Comparison of ENCODE assay signal across 8 cellular contexts in the genomic region with DNA sequence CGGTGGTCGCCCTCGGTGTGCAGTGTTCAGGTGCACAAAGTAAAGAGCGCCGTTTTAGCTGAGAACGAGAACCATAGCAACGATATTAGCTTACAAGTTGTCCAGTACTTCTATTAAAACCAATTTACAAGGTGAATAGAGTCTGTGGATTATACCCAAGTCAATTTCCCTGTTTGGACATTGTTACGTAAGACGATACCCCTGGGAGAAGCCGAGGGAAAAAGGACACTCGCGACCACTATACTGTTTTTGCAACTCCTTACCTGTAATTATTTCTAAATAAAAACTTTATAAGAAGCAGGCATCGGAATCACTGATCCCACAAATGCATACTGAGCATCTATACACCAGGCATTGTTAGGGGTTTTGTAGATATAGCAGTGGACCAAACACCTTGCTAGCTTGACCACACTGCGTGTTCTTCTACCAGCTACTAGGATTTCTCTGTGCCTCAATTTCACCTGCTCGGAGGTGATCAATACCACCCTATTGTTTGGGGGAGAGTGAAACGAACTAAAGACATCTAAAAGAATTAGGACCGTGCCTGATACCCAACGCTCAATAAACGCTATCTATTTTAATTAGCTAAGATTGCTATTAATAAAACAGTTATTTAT. TPM values are rescaled to one million over a fixed set of nuclear protein-coding genes. Genes with fewer than 3 reads are reported as not detected.
DNase-seq lines count a peak whose midpoint lies in the region; ATAC-seq, FAIRE-seq and TF ChIP-seq lines count a peak whose summit lies in the region.

No MANE protein-coding gene starts in this region.

- H3K36me3 ChIP-seq in heart right ventricle: peaks cover 18 to 37% (median 34%) of the 10 kb centered on the region in 9 donors
- H3K36me3 ChIP-seq in GM12878 (ENCODE audit: control insufficient read depth in 2 of 2, insufficient read depth in 2 of 2, low read length in 1 of 2): peaks cover 31 to 34% of the 10 kb centered on the region in 2 experiments
- H3K36me3 ChIP-seq in mesendoderm (ENCODE audit: control insufficient read depth, insufficient read depth, low read length): peaks cover 31% of the 10 kb centered on the region
- peaks cover 3 to 37% of the 10 kb centered on the region in 2 donors for H3K36me3 ChIP-seq in vagina

- SMC1A ChIA-PET in GM12878 (lab: Charles Lee; ENCODE audit: uncharacterized antibody, unreplicated experiment): interaction anchor here (0.7 to 1.8 kb wide), 17 partner anchors 11 to 247 kb away, joined by 3 to 9 read pairs (median 5); a partner anchor contains a TSS

- H4K20me1 ChIP-seq in GM12878 (ENCODE audit: control insufficient read depth, insufficient read depth): peaks cover 30% of the 10 kb centered on the region

- no peak overlapping the region for H2BK15ac ChIP-seq in mesendoderm (replicated peaks; ENCODE audit: low read depth)

- H3K9ac ChIP-seq in GM12878 (ENCODE audit: control insufficient read depth, insufficient read depth, low read length) (peak overlapping the region; percentile 60; the same call in 1 of the 2 replicates), mesendoderm (ENCODE audit: low read length) (peak overlapping the region; percentile 57)

- no peaks in the 10 kb centered on the region for H3K27me3 ChIP-seq in heart right ventricle
- H3K27me3 ChIP-seq in GM12878 (replicated peaks in 1 of 2; ENCODE audit: control insufficient read depth in 2 of 2, insufficient read depth in 2 of 2, low read length in 1 of 2): no peaks in the 10 kb centered on the region
- no peaks in the 10 kb centered on the region for H3K27me3 ChIP-seq in mesendoderm (ENCODE audit: insufficient read depth, low read length, poor library complexity)
- no peaks in the 10 kb centered on the region for H3K27me3 ChIP-seq in vagina

- H3K4me3 ChIP-seq in heart right ventricle (peak overlapping the region; percentile 85 to 100 (median 94)), GM12878 (peak overlapping the region; percentile 97), mesendoderm (ENCODE audit: low read length) (no peak overlapping the region), vagina (peak overlapping the region; percentile 79 to 100)

- no peak overlapping the region for H3K23ac ChIP-seq in mesendoderm (ENCODE audit: low read length)

- POLR2A ChIA-PET in GM12878 (lab: Charles Lee): interaction anchor here (0.5 to 1.8 kb wide), 16 partner anchors 10 to 1747 kb away, joined by 3 to 12 read pairs (median 4); a partner anchor contains a TSS

- H3K18ac ChIP-seq in mesendoderm (ENCODE audit: low read length): no peak overlapping the region

- ATAC-seq in heart right ventricle (peak in 1 of 8 donors; percentile 1), left ventricle myocardium superior (no peak), GM12878 (no peak)

- no peak overlapping the region for H4K8ac ChIP-seq in mesendoderm (ENCODE audit: low read depth, low read length)

- TF ChIP-seq EP300 in GM12878 (IDR thresholded peaks at IDR 0.05; ENCODE audit: borderline replicate concordance in 1 of 2, control insufficient read depth in 1 of 2, low read depth in 2 of 2, low read length in 2 of 2): no peak

- peak overlapping the region; percentile 99 for H3K4me2 ChIP-seq in GM12878 (ENCODE audit: control insufficient read depth, insufficient read depth)
- H3K4me2 ChIP-seq in mesendoderm (ENCODE audit: low read length): peak overlapping the region; percentile 64

- 3% methylated on average over 19 of the region's 19 CpGs for WGBS in heart right ventricle, 2 donors
- 3% methylated on average over 19 of the region's 19 CpGs for WGBS in GM12878 (ENCODE audit: insufficient coverage, insufficient replicate concordance, low lambda C conversion rate, missing lambda C conversion rate)
- no CpG with 5 or more reads among the region's 19 CpGs for whole genome bisulfite sequencing in mesendoderm (ENCODE audit: extremely low coverage, insufficient coverage, low lambda C conversion rate)

- no peak overlapping the region for H2AK5ac ChIP-seq in mesendoderm (ENCODE audit: low read length)

- H3K27ac ChIP-seq in heart right ventricle (peak overlapping the region in 9 of 10 donors; percentile 89 to 100 (median 96)), GM12878 (ENCODE audit: control insufficient read depth, insufficient read depth) (peak overlapping the region; percentile 64), mesendoderm (ENCODE audit: low read depth, low read length) (no peak overlapping the region), vagina (peak overlapping the region; percentile 92)

- H3K9me3 ChIP-seq in heart right ventricle (no peaks in the 10 kb centered on the region), GM12878 (replicated peaks; ENCODE audit: control insufficient read depth, insufficient read depth, low read length) (no peaks in the 10 kb centered on the region), vagina (no peaks in the 10 kb centered on the region)

- peak overlapping the region; percentile 60 for H3K56ac ChIP-seq in mesendoderm (ENCODE audit: low read length)

- TF ChIP-seq CTCF in heart right ventricle (IDR thresholded peaks at IDR 0.05): no peak
- no peak for TF ChIP-seq CTCF in GM12878 (IDR thresholded peaks at IDR 0.05 in 2 of 3, conservative IDR thresholded peaks at IDR 0.05 in 1 of 3; ENCODE audit: control insufficient read depth in 2 of 3, extremely low read depth in 1 of 3, insufficient read depth in 1 of 3, low read depth in 3 of 3, low read length in 3 of 3)
- no peak for TF ChIP-seq CTCF in vagina (IDR thresholded peaks at IDR 0.05)

- no peak for FAIRE-seq in GM12878 (lab: Jason Lieb, UNC)

- DNase-seq in heart right ventricle (no peak), left ventricle myocardium superior (no peak), GM12878 (ENCODE audit: low read depth, low spot score) (no peak), mesendoderm (no peak), vagina (ENCODE audit: extremely low spot score in 2 of 2) (no peak), pons (ENCODE audit: low spot score) (no peak), posterior cingulate gyrus (no peak), kidney glomerular epithelial cell (lab: John Stamatoyannopoulos, UW) (no peak)

- intact Hi-C loops in heart right ventricle (cut with DNase I) (loop anchor here (1.0 to 10.0 kb wide), 14 partner anchors 15 to 223 kb away; a partner anchor contains a TSS), left ventricle myocardium superior (cut with micrococcal nuclease) (no loop called here), GM12878 (cut with micrococcal nuclease; ENCODE audit: unreplicated experiment) (loop anchor here (1.0 to 5.0 kb wide), 7 partner anchors 82 to 417 kb away; a partner anchor contains a TSS), vagina (cut with DNase I) (loop anchor here (5.0 to 10.0 kb wide), 2 partner anchors 82 to 219 kb away; a partner anchor contains a TSS), posterior cingulate gyrus (cut with DNase I) (loop anchor here (1.0 to 2.0 kb wide), 4 partner anchors 15 to 219 kb away; a partner anchor contains a TSS)

- H3K4me1 ChIP-seq in heart right ventricle: peaks cover 6 to 62% (median 45%) of the 10 kb centered on the region in 9 donors
- peaks cover 21% of the 10 kb centered on the region for H3K4me1 ChIP-seq in GM12878 (ENCODE audit: control insufficient read depth, insufficient read depth, low read length)
- peaks cover 5% of the 10 kb centered on the region for H3K4me1 ChIP-seq in mesendoderm (ENCODE audit: control insufficient read depth, low read depth, low read length)
- H3K4me1 ChIP-seq in vagina: peaks cover 49% of the 10 kb centered on the region

- H3K79me2 ChIP-seq in GM12878 (ENCODE audit: control insufficient read depth, insufficient read depth, low read length) (peaks cover 47% of the 10 kb centered on the region), mesendoderm (ENCODE audit: control insufficient read depth, insufficient read depth, low read length) (peaks cover 45% of the 10 kb centered on the region)

- no peak overlapping the region for H2BK5ac ChIP-seq in mesendoderm (ENCODE audit: low read length)

- peak overlapping the region; percentile 76 for H2AFZ ChIP-seq in GM12878 (ENCODE audit: control insufficient read depth, low read depth, low read length)

- no peak overlapping the region for H2BK120ac ChIP-seq in mesendoderm (ENCODE audit: low read depth, low read length)

- H3K4ac ChIP-seq in mesendoderm (ENCODE audit: low read depth, low read length): no peak overlapping the region

- in situ Hi-C loops in GM12878 (cut with MboI): loop anchor here (5.0 kb wide), 1 partner anchor 197 kb away; a partner anchor contains a TSS

- CTCF ChIA-PET in GM12878 (lab: Yijun Ruan, JAX): interaction anchor here (0.6 to 2.1 kb wide), 24 partner anchors 15 to 501 kb away, joined by 3 to 38 read pairs (median 5); a partner anchor contains a TSS

- BruUV-seq in GM12878 (replicated peaks; lab: Mats Ljungman, UMichigan): no TSS peak

- no peak for TF ChIP-seq RAD21 in GM12878 (IDR thresholded peaks at IDR 0.05; ENCODE audit: insufficient read depth, low read depth, low read length)

- TF ChIP-seq POLR2A in GM12878 (IDR thresholded peaks at IDR 0.05; ENCODE audit: low read depth, low read length) (no peak), vagina (IDR thresholded peaks at IDR 0.05) (no peak)

- H3K79me1 ChIP-seq in mesendoderm (ENCODE audit: low read length): peaks cover 16% of the 10 kb centered on the region

- RAD21 ChIA-PET in GM12878 (lab: Charles Lee; ENCODE audit: unreplicated experiment): interaction anchor here (0.8 to 1.6 kb wide), 12 partner anchors 9 to 416 kb away, joined by 3 to 13 read pairs (median 4); a partner anchor contains a TSS

- H4K5ac ChIP-seq in mesendoderm (ENCODE audit: low read length): no peak overlapping the region

RNA-seq across cellular contexts. Expression of a gene that starts 0.5 kb away (rescaled TPM):
- 1,000 to 10,000 TPM; 1,845 to 2,887 (median 2,645) TPM for total RNA-seq in heart right ventricle
- polyA plus RNA-seq in heart right ventricle: 1,000 to 10,000 TPM in 1 of 2 donors, 100 to 1,000 TPM in 1; 704 to 1,279 TPM
- total RNA-seq in left ventricle myocardium superior: 2,417 TPM
- 428 and 477 TPM in 2 replicates for total RNA-seq in GM12878 (2013; cell fraction: nucleolus; rRNA removed)
- 2,013 and 2,296 TPM in 2 replicates for total RNA-seq in GM12878 (2014; rRNA removed)
- 1,954 and 2,053 TPM in 2 replicates for total RNA-seq in GM12878 (2014; rRNA removed; fragmentation: Illumina TruSeq; extraction: Trizol)
- total RNA-seq in GM12878 (2021): 3,487 and 3,491 TPM in 2 replicates
- polyA plus RNA-seq in GM12878 (2011; ENCODE audit: low read depth): 2,021 TPM
- 1,026 and 1,259 TPM in 2 replicates for polyA plus RNA-seq in GM12878 (2011; rRNA removed)
- polyA plus RNA-seq in GM12878 (2011; cell fraction: cytosol; rRNA removed): 1,261 and 1,791 TPM in 2 replicates
- polyA plus RNA-seq in GM12878 (2011; cell fraction: nucleus; rRNA removed): 851 and 1,120 TPM in 2 replicates
- 2,531 and 6,101 TPM in 2 replicates for polyA plus RNA-seq in GM12878 (2012)
- 1,630 and 2,440 TPM in 2 replicates for polyA plus RNA-seq in GM12878 (2014; fragmentation: Illumina TruSeq; extraction: Trizol)
- polyA plus RNA-seq in GM12878 (2014; fragmentation: Nextera tagmentation; extraction: Ambion mirVana): 100 to 1,000 TPM; 513 to 937 TPM
- 1,584 and 1,859 TPM in 2 replicates for polyA plus RNA-seq in GM12878 (2014; rRNA removed)
- polyA plus RNA-seq in GM12878 (2016; fragmentation: Nextera tagmentation; extraction: Ambion mirVana): 100 to 1,000 TPM; 280 to 285 TPM
- 1,004 and 2,355 TPM in 2 replicates for polyA minus RNA-seq in GM12878 (2011; rRNA and poly(A)+ RNA removed)
- 1,141 and 1,143 TPM in 2 replicates for polyA minus RNA-seq in GM12878 (2011; cell fraction: cytosol; rRNA and poly(A)+ RNA removed)
- 341 and 536 TPM in 2 replicates for polyA minus RNA-seq in GM12878 (2011; cell fraction: nucleus; rRNA and poly(A)+ RNA removed)
- 1,945 TPM for polyA plus RNA-seq in mesendoderm (2013, experiment 1 of 2)
- 1,914 TPM for polyA plus RNA-seq in mesendoderm (2013, experiment 2 of 2)
- 1,702 TPM for total RNA-seq in vagina

RNA-seq across cellular contexts. Expression of a gene that starts 14.9 kb away (rescaled TPM):
- total RNA-seq in heart right ventricle: 100 to 1,000 TPM in 5 of 10 donors, 10 to 100 TPM in 5; 72.5 to 222 (median 99.5) TPM
- 100 to 1,000 TPM; 140 to 214 TPM for polyA plus RNA-seq in heart right ventricle
- 68.5 TPM for total RNA-seq in left ventricle myocardium superior
- total RNA-seq in GM12878 (2013; cell fraction: nucleolus; rRNA removed): 40.0 and 41.8 TPM in 2 replicates
- total RNA-seq in GM12878 (2014; rRNA removed): 35.5 and 39.3 TPM in 2 replicates
- 12.7 and 16.5 TPM in 2 replicates for total RNA-seq in GM12878 (2014; rRNA removed; fragmentation: Illumina TruSeq; extraction: Trizol)
- total RNA-seq in GM12878 (2021): 42.1 and 46.4 TPM in 2 replicates
- 14.4 TPM for polyA plus RNA-seq in GM12878 (2011; ENCODE audit: low read depth)
- polyA plus RNA-seq in GM12878 (2011; rRNA removed): 8.3 and 22.5 TPM in 2 replicates
- 34.2 and 37.4 TPM in 2 replicates for polyA plus RNA-seq in GM12878 (2011; cell fraction: cytosol; rRNA removed)
- 39.1 and 56.5 TPM in 2 replicates for polyA plus RNA-seq in GM12878 (2011; cell fraction: nucleus; rRNA removed)
- 42.0 and 57.7 TPM in 2 replicates for polyA plus RNA-seq in GM12878 (2012)
- polyA plus RNA-seq in GM12878 (2014; fragmentation: Illumina TruSeq; extraction: Trizol): 3.8 and 17.8 TPM in 2 replicates
- under 1 TPM; 0.13 to 0.53 TPM for polyA plus RNA-seq in GM12878 (2014; fragmentation: Nextera tagmentation; extraction: Ambion mirVana)
- 45.5 and 50.6 TPM in 2 replicates for polyA plus RNA-seq in GM12878 (2014; rRNA removed)
- 10 to 100 TPM; 27.2 to 35.2 TPM for polyA plus RNA-seq in GM12878 (2016; fragmentation: Nextera tagmentation; extraction: Ambion mirVana)
- 19.1 and 19.3 TPM in 2 replicates for polyA minus RNA-seq in GM12878 (2011; rRNA and poly(A)+ RNA removed)
- 11.6 and 16.3 TPM in 2 replicates for polyA minus RNA-seq in GM12878 (2011; cell fraction: cytosol; rRNA and poly(A)+ RNA removed)
- polyA minus RNA-seq in GM12878 (2011; cell fraction: nucleus; rRNA and poly(A)+ RNA removed): 11.6 and 17.9 TPM in 2 replicates
- polyA plus RNA-seq in mesendoderm (2013, experiment 1 of 2): 96.8 TPM
- polyA plus RNA-seq in mesendoderm (2013, experiment 2 of 2): 100 TPM
- 62.4 TPM for total RNA-seq in vagina

RNA-seq across cellular contexts. Expression of a gene that starts 21.8 kb away (rescaled TPM):
- 10 to 100 TPM; 11.5 to 22.8 (median 14.3) TPM for total RNA-seq in heart right ventricle
- 10 to 100 TPM in 1 of 2 donors, 1 to 10 TPM in 1; 8.5 to 10.5 TPM for polyA plus RNA-seq in heart right ventricle
- 19.8 TPM for total RNA-seq in left ventricle myocardium superior
- 20.6 and 22.2 TPM in 2 replicates for total RNA-seq in GM12878 (2013; cell fraction: nucleolus; rRNA removed)
- 17.8 and 22.0 TPM in 2 replicates for total RNA-seq in GM12878 (2014; rRNA removed)
- total RNA-seq in GM12878 (2014; rRNA removed; fragmentation: Illumina TruSeq; extraction: Trizol): 5.7 and 10.6 TPM in 2 replicates
- 23.2 and 25.1 TPM in 2 replicates for total RNA-seq in GM12878 (2021)
- 12.1 TPM for polyA plus RNA-seq in GM12878 (2011; ENCODE audit: low read depth)
- polyA plus RNA-seq in GM12878 (2011; rRNA removed): 2.7 and 7.7 TPM in 2 replicates
- 11.0 and 13.0 TPM in 2 replicates for polyA plus RNA-seq in GM12878 (2011; cell fraction: cytosol; rRNA removed)
- 16.1 and 32.0 TPM in 2 replicates for polyA plus RNA-seq in GM12878 (2011; cell fraction: nucleus; rRNA removed)
- polyA plus RNA-seq in GM12878 (2012): 15.2 and 24.4 TPM in 2 replicates
- 5.4 and 9.6 TPM in 2 replicates for polyA plus RNA-seq in GM12878 (2014; fragmentation: Illumina TruSeq; extraction: Trizol)
- under 1 TPM; 0.13 to 0.40 TPM for polyA plus RNA-seq in GM12878 (2014; fragmentation: Nextera tagmentation; extraction: Ambion mirVana)
- polyA plus RNA-seq in GM12878 (2014; rRNA removed): 17.9 and 23.1 TPM in 2 replicates
- polyA plus RNA-seq in GM12878 (2016; fragmentation: Nextera tagmentation; extraction: Ambion mirVana): 10 to 100 TPM; 12.0 to 13.5 TPM
- polyA minus RNA-seq in GM12878 (2011; rRNA and poly(A)+ RNA removed): 4.2 and 14.1 TPM in 2 replicates
- polyA minus RNA-seq in GM12878 (2011; cell fraction: cytosol; rRNA and poly(A)+ RNA removed): 4.5 and 4.8 TPM in 2 replicates
- 14.3 and 19.8 TPM in 2 replicates for polyA minus RNA-seq in GM12878 (2011; cell fraction: nucleus; rRNA and poly(A)+ RNA removed)
- polyA plus RNA-seq in mesendoderm (2013, experiment 1 of 2): 63.4 TPM
- 63.3 TPM for polyA plus RNA-seq in mesendoderm (2013, experiment 2 of 2)
- total RNA-seq in vagina: 14.0 TPM

RNA-seq across cellular contexts. Expression of a gene that starts 52.9 kb away (rescaled TPM):
- total RNA-seq in heart right ventricle (1,000 to 10,000 TPM in 1 of 10 donors, 100 to 1,000 TPM in 9; 241 to 2,570 (median 640) TPM), left ventricle myocardium superior (1,046 TPM), GM12878 (2014; rRNA removed) (not detected in 2 replicates), GM12878 (2014; rRNA removed; fragmentation: Illumina TruSeq; extraction: Trizol) (not detected in 2 replicates), GM12878 (2021) (not detected in 2 replicates), vagina (not detected)
- polyA plus RNA-seq in heart right ventricle (1,000 to 10,000 TPM; 1,128 to 1,168 TPM), GM12878 (2011; rRNA removed) (0.15 TPM in 1 of 2 replicates, not detected in the other), GM12878 (2014; fragmentation: Illumina TruSeq; extraction: Trizol) (not detected in 2 replicates), GM12878 (2014; fragmentation: Nextera tagmentation; extraction: Ambion mirVana) (not detected), GM12878 (2014; rRNA removed) (not detected in 2 replicates), GM12878 (2016; fragmentation: Nextera tagmentation; extraction: Ambion mirVana) (under 1 TPM in 1 of 2 experiments, not detected in 1; 0.14 TPM)
- total RNA-seq in GM12878 (2013; cell fraction: nucleolus; rRNA removed): not detected in 2 replicates
- not detected for polyA plus RNA-seq in GM12878 (2011; ENCODE audit: low read depth)
- 0.12 TPM in 1 of 2 replicates, not detected in the other for polyA plus RNA-seq in GM12878 (2011; cell fraction: cytosol; rRNA removed)
- 0.16 TPM in 1 of 2 replicates, not detected in the other for polyA plus RNA-seq in GM12878 (2011; cell fraction: nucleus; rRNA removed)
- polyA plus RNA-seq in GM12878 (2012): 0.13 and 0.14 TPM in 2 replicates
- polyA minus RNA-seq in GM12878 (2011; rRNA and poly(A)+ RNA removed): not detected in 2 replicates
- not detected in 2 replicates for polyA minus RNA-seq in GM12878 (2011; cell fraction: cytosol; rRNA and poly(A)+ RNA removed)
- polyA minus RNA-seq in GM12878 (2011; cell fraction: nucleus; rRNA and poly(A)+ RNA removed): not detected in 2 replicates
- polyA plus RNA-seq in mesendoderm (2013, experiment 1 of 2): 23.5 TPM
- polyA plus RNA-seq in mesendoderm (2013, experiment 2 of 2): 22.6 TPM
